Comparison of ENCODE assay signal across 8 cellular contexts in genomic region chr1:109248797-109249629, GRCh38. TPM values are rescaled to one million over a fixed set of nuclear protein-coding genes. Genes with fewer than 3 reads are reported as not detected.
DNase-seq lines count a peak whose midpoint lies in the region; ATAC-seq and TF ChIP-seq lines count a peak whose summit lies in the region.

CELSR2 (plus strand) TSS chr1:109249539; CDS start chr1:109250080, 541 bp downstream.

- H3K27ac ChIP-seq in endodermal cell (ENCODE audit: low read depth, low read length) (peak within 1 kb of the TSS; percentile 32), mesodermal cell (ENCODE audit: low read depth, low read length, severe bottlenecking) (no peak within 1 kb of the TSS)

- no peaks in the 10 kb centered on the region for H3K9me3 Mint-ChIP-seq in activated CD8-positive, alpha-beta T cell treated with anti-CD3 and anti-CD28 coated beads, Interleukin-2, amount 10 ng/mL, durations not matched to agents 7 days and 5 days (ENCODE audit: insufficient read depth)
- no peaks in the 10 kb centered on the region for H3K9me3 Mint-ChIP-seq in endodermal cell

- DNase-seq in AG04449 (ENCODE audit: low read depth, low spot score) (no peak), NCI-H526 treated with DMSO at 0.1 percent for 48 hours (lab: John Stamatoyannopoulos, UW) (peak; percentile 56), endodermal cell (peak; percentile 91)
- peak; percentile 69 for DNase-seq in activated CD8-positive, alpha-beta T cell treated with anti-CD3 and anti-CD28 coated beads, Interleukin-2, amount 10 ng/mL, durations not matched to agents 7 days and 5 days
- peak; percentile 68 for DNase-seq in stimulated activated CD8-positive, alpha-beta memory T cell treated with anti-CD3 and anti-CD28 coated beads, Interleukin-4, amount 100 ng/mL, for 48 hours

- WGBS in endodermal cell (ENCODE audit: insufficient coverage in 1 of 2, insufficient read length in 1 of 2), 2 experiments: 13 to 24% methylated on average over 10 to 49 of the region's 49 CpGs
- 10 to 14% methylated on average over 31 to 38 of the region's 49 CpGs for WGBS in mesodermal cell (ENCODE audit: insufficient coverage in 2 of 2), 2 experiments

- H3K9me3 ChIP-seq in endodermal cell (ENCODE audit: control insufficient read depth, low read length): no peaks in the 10 kb centered on the region
- no peaks in the 10 kb centered on the region for H3K9me3 ChIP-seq in mesodermal cell (ENCODE audit: control insufficient read depth, low read length)

- no peak for TF ChIP-seq CTCF in AG04449 (IDR thresholded peaks at IDR 0.05; ENCODE audit: insufficient read depth, low read length, missing control alignments)
- TF ChIP-seq CTCF in endodermal cell (conservative IDR thresholded peaks at IDR 0.05): peak; percentile 50

- CTCF ChIA-PET in AG04449 (lab: Yijun Ruan, JAX): interaction anchor here (1.0 to 3.3 kb wide), 11 partner anchors 9 to 284 kb away, joined by 3 to 23 read pairs (median 5); partner anchors contain the start of gene SORT1
- CTCF ChIA-PET in activated CD8-positive, alpha-beta T cell treated with anti-CD3 and anti-CD28 coated beads, Interleukin-2, amount 10 ng/mL, durations not matched to agents 7 days and 5 days (lab: Charles Lee): interaction anchor here (0.9 to 1.5 kb wide), 5 partner anchors 9 to 283 kb away, joined by 3 read pairs; no protein-coding TSS in a partner anchor

- H3K4me3 Mint-ChIP-seq in activated CD8-positive, alpha-beta T cell treated with anti-CD3 and anti-CD28 coated beads, Interleukin-2, amount 10 ng/mL, durations not matched to agents 7 days and 5 days: peak within 1 kb of the TSS; percentile 63
- H3K4me3 Mint-ChIP-seq in endodermal cell: peak within 1 kb of the TSS; percentile 54

- peaks cover 7% of the 10 kb centered on the region for H3K4me1 Mint-ChIP-seq in activated CD8-positive, alpha-beta T cell treated with anti-CD3 and anti-CD28 coated beads, Interleukin-2, amount 10 ng/mL, durations not matched to agents 7 days and 5 days (ENCODE audit: low read depth)
- peaks cover 8% of the 10 kb centered on the region for H3K4me1 Mint-ChIP-seq in endodermal cell

- H3K4me3 ChIP-seq in AG04449 (ENCODE audit: low read depth, low read length) (peak within 1 kb of the TSS; percentile 52), endodermal cell (ENCODE audit: low read length) (peak within 1 kb of the TSS; percentile 65), mesodermal cell (ENCODE audit: extremely low read depth, insufficient read depth, low read length, poor library complexity, severe bottlenecking) (peak within 1 kb of the TSS; percentile 39)

- H3K27me3 Mint-ChIP-seq in activated CD8-positive, alpha-beta T cell treated with anti-CD3 and anti-CD28 coated beads, Interleukin-2, amount 10 ng/mL, durations not matched to agents 7 days and 5 days (ENCODE audit: low read depth): peaks cover 12% of the 10 kb centered on the region
- peaks cover 42% of the 10 kb centered on the region for H3K27me3 Mint-ChIP-seq in endodermal cell (ENCODE audit: insufficient read depth)

- H3K4me1 ChIP-seq in endodermal cell (ENCODE audit: control insufficient read depth, insufficient read depth, low read length): peaks cover 6% of the 10 kb centered on the region
- peaks cover 17% of the 10 kb centered on the region for H3K4me1 ChIP-seq in mesodermal cell (ENCODE audit: control insufficient read depth, insufficient read depth, low read length, poor library complexity, severe bottlenecking)

- H3K27me3 ChIP-seq in endodermal cell (ENCODE audit: control insufficient read depth, insufficient read depth, low read length, poor library complexity, severe bottlenecking): peaks cover 24% of the 10 kb centered on the region

- no peaks in the 10 kb centered on the region for H3K36me3 Mint-ChIP-seq in activated CD8-positive, alpha-beta T cell treated with anti-CD3 and anti-CD28 coated beads, Interleukin-2, amount 10 ng/mL, durations not matched to agents 7 days and 5 days (ENCODE audit: low read depth)
- H3K36me3 Mint-ChIP-seq in endodermal cell (ENCODE audit: low read depth): no peaks in the 10 kb centered on the region

- no peaks in the 10 kb centered on the region for H3K36me3 ChIP-seq in endodermal cell (ENCODE audit: control insufficient read depth, insufficient read depth, low read length)
- no peaks in the 10 kb centered on the region for H3K36me3 ChIP-seq in mesodermal cell (ENCODE audit: control insufficient read depth, insufficient read depth, low read length)

- POLR2A ChIA-PET in AG04449 (lab: Yijun Ruan, JAX): interaction anchor here (0.7 to 1.2 kb wide), 2 partner anchors 8 to 35 kb away, joined by 3 to 5 read pairs; partner anchors contain the start of gene SARS1
- POLR2A ChIA-PET in activated CD8-positive, alpha-beta T cell treated with anti-CD3 and anti-CD28 coated beads, Interleukin-2, amount 10 ng/mL, durations not matched to agents 7 days and 5 days (lab: Charles Lee): interaction anchor here (1.2 to 1.3 kb wide), 2 partner anchors 12 to 34 kb away, joined by 3 read pairs; partner anchors contain the start of gene PSRC1

- no peak within 1 kb of the TSS for H3K27ac Mint-ChIP-seq in activated CD8-positive, alpha-beta T cell treated with anti-CD3 and anti-CD28 coated beads, Interleukin-2, amount 10 ng/mL, durations not matched to agents 7 days and 5 days
- H3K27ac Mint-ChIP-seq in endodermal cell: no peak within 1 kb of the TSS

- no peak within 1 kb of the TSS for H3K9ac ChIP-seq in endodermal cell (ENCODE audit: extremely low read depth, low read length, poor library complexity, severe bottlenecking)

- ATAC-seq in GM18858 (IDR thresholded peaks at IDR 0.05; ENCODE audit: unreplicated experiment) (peak; percentile 66), HG03095 (IDR thresholded peaks at IDR 0.05; ENCODE audit: unreplicated experiment) (peak; percentile 77)
- peak; percentile 95 for ATAC-seq in activated CD8-positive, alpha-beta T cell treated with anti-CD3 and anti-CD28 coated beads, Interleukin-2, amount 10 ng/mL, durations not matched to agents 7 days and 5 days

RNA-seq across cellular contexts. Expression of gene CELSR2, which starts in this region (rescaled TPM):
- 1 to 10 TPM; 4.9 to 5.2 TPM for total RNA-seq in activated CD8-positive, alpha-beta T cell treated with anti-CD3 and anti-CD28 coated beads, Interleukin-2, amount 10 ng/mL, durations not matched to agents 7 days and 5 days
- total RNA-seq in endodermal cell: 10 to 100 TPM; 16.1 to 20.2 TPM
- polyA plus RNA-seq in endodermal cell (2013, experiment 1 of 2): 72.5 TPM
- 63.1 TPM for polyA plus RNA-seq in endodermal cell (2013, experiment 2 of 2)
- 14.0 TPM for polyA plus RNA-seq in mesodermal cell (2013, experiment 1 of 2)
- 9.2 TPM for polyA plus RNA-seq in mesodermal cell (2013, experiment 2 of 2)
